Comparison of ENCODE assay signal across 6 cellular contexts in genomic region chr20:38659613-38659880, GRCh38. TPM values are rescaled to one million over a fixed set of nuclear protein-coding genes. Genes with fewer than 3 reads are reported as not detected.
"Had no signal": no experiment of that assay in that cellular context is flagged by ENCODE, and none has a peak within 500 bp of the region (broad histone marks: within the 10 kb centered on the region; RNA-seq: fewer than 3 reads in every experiment).

No MANE protein-coding gene starts in this region.

- H3K36me3 ChIP-seq: HAP-1 had no signal

- H3K4me3 Mint-ChIP-seq: IgD-negative memory B cell had no signal

- H3K9me3 ChIP-seq: HAP-1 had no signal

- H3K9ac ChIP-seq: GM23248 had no signal

- H3K27ac Mint-ChIP-seq: IgD-negative memory B cell had no signal

- H3K4me3 ChIP-seq: GM23248, HAP-1 had no signal

- H3K4me1 ChIP-seq: HAP-1 had no signal

- H2AFZ ChIP-seq: GM23248 had no signal

- DNase-seq: GOT3 had no signal

- H3K27ac ChIP-seq: GM23248 had no signal

RNA-seq across cellular contexts. Expression of gene ARHGAP40, which starts 57.9 kb away (rescaled TPM):
- total RNA-seq: GM23248, H4, HT-29 had no signal
- polyA plus RNA-seq: GM23248, IgD-negative memory B cell had no signal
